ENCODE assay signal across 11 cellular contexts in genomic region chr20:31676534-31677030, GRCh38. TPM values are rescaled to one million over a fixed set of nuclear protein-coding genes. Genes with fewer than 3 reads are reported as not detected.
DNase-seq lines count a peak whose midpoint lies in the region; ATAC-seq and TF ChIP-seq lines count a peak whose summit lies in the region.
"Had no signal": no experiment of that assay in that cellular context is flagged by ENCODE, and none has a peak within 500 bp of the region (broad histone marks: within the 10 kb centered on the region; RNA-seq: fewer than 3 reads in every experiment).

No MANE protein-coding gene starts in this region.

- H3K9me3 ChIP-seq in HEK293 (ENCODE audit: control insufficient read depth, insufficient read depth, low read depth, low read length) (no peaks in the 10 kb centered on the region), WERI-Rb-1 (ENCODE audit: severe bottlenecking) (no peaks in the 10 kb centered on the region), gastroesophageal sphincter (no peaks in the 10 kb centered on the region), spleen (no peaks in the 10 kb centered on the region)

- H3K36me3 ChIP-seq in HEK293 (ENCODE audit: control insufficient read depth in 2 of 2, insufficient read depth in 1 of 2, low read length in 2 of 2) (no peaks in the 10 kb centered on the region), WERI-Rb-1 (peaks cover 86% of the 10 kb centered on the region), gastroesophageal sphincter (peaks cover 0 to 39% of the 10 kb centered on the region in 2 donors), spleen (peaks cover 0 to 61% (median 0%) of the 10 kb centered on the region in 6 donors)

- no peak for ATAC-seq in gastroesophageal sphincter

- intact Hi-C loops in spleen (cut with DNase I; ENCODE audit: low total_unique reads): loop anchor here (5.0 kb wide), 1 partner anchor 36 kb away; no protein-coding TSS in a partner anchor

- TF ChIP-seq CTCF in HEK293 (tag by site-specific recombination; IDR thresholded peaks at IDR 0.05) (no peak), WERI-Rb-1 (IDR thresholded peaks at IDR 0.05; ENCODE audit: low read depth, low read length) (no peak), gastroesophageal sphincter (IDR thresholded peaks at IDR 0.05) (no peak), spleen (IDR thresholded peaks at IDR 0.05 in 8 of 11, conservative IDR thresholded peaks at IDR 0.05 in 3 of 11) (no peak)

- DNase-seq in WERI-Rb-1 (no peak), spleen (no peak), AML-193 (lab: John Stamatoyannopoulos, UW) (no peak), DMS153 treated with DMSO at 0.1 percent for 48 hours (lab: John Stamatoyannopoulos, UW; ENCODE audit: unreplicated experiment) (no peak)
- DNase-seq in stimulated activated CD4-positive, alpha-beta T cell treated with anti-CD3 and anti-CD28 coated beads, Interleukin-15, amount 100 ng/mL, for 24 hours: no peak
- no peak for DNase-seq in stimulated activated CD4-positive, alpha-beta T cell treated with anti-CD3 and anti-CD28 coated beads, Interleukin-1b, Interleukin-23, amount 100 ng/mL, for 48 hours
- DNase-seq: foreskin melanocyte, RPMI8226 had no signal

- no peak for TF ChIP-seq EP300 in gastroesophageal sphincter (IDR thresholded peaks at IDR 0.05)

- H3K27me3 ChIP-seq in WERI-Rb-1 (ENCODE audit: insufficient read depth, low read depth, severe bottlenecking) (no peaks in the 10 kb centered on the region), gastroesophageal sphincter (no peaks in the 10 kb centered on the region), spleen (replicated peaks in 1 of 7) (no peaks in the 10 kb centered on the region)

- CTCF ChIA-PET in HEK293 (lab: Yijun Ruan, JAX): interaction anchor here (0.6 to 4.2 kb wide), 5 partner anchors 11 to 88 kb away, joined by 3 to 38 read pairs (median 5); partner anchors contain the start of gene BCL2L1

- TF ChIP-seq POLR2A in gastroesophageal sphincter (IDR thresholded peaks at IDR 0.05) (no peak), spleen (IDR thresholded peaks at IDR 0.05) (no peak)

- POLR2A ChIA-PET in HEK293 (lab: Yijun Ruan, JAX): interaction anchor here (1.6 kb wide), 1 partner anchor 46 kb away, joined by 3 read pairs; the partner anchor contains the start of gene BCL2L1

- H3K4me3 ChIP-seq in HEK293 (ENCODE audit: low read depth, low read length) (no peak overlapping the region), WERI-Rb-1 (ENCODE audit: low read depth, low read length) (no peak overlapping the region), gastroesophageal sphincter (no peak overlapping the region), spleen (peak overlapping the region in 2 of 8 donors; percentile 41 to 71)

- 84 to 95% methylated on average over 8 of the region's 8 CpGs for WGBS in gastroesophageal sphincter (ENCODE audit: low coverage in 1 of 2), 2 donors
- WGBS in spleen, 5 donors: 82 to 90% (median 84%) methylated on average over 8 of the region's 8 CpGs

- H3K4me1 ChIP-seq in HEK293 (ENCODE audit: control insufficient read depth, insufficient read depth, low read length): peaks cover 7% of the 10 kb centered on the region
- peaks cover 0 to 95% (median 24%) of the 10 kb centered on the region in 3 donors for H3K4me1 ChIP-seq in gastroesophageal sphincter
- H3K4me1 ChIP-seq in spleen: peaks cover 73 to 100% (median 91%) of the 10 kb centered on the region in 6 donors

- H3K27ac ChIP-seq in HEK293 (ENCODE audit: extremely low read depth, low read depth, low read length): no peak overlapping the region
- H3K27ac ChIP-seq in WERI-Rb-1: peak overlapping the region; percentile 66
- peak overlapping the region in 3 of 4 donors; percentile 69 to 74 (median 71) for H3K27ac ChIP-seq in gastroesophageal sphincter
- H3K27ac ChIP-seq in spleen: peak overlapping the region; percentile 70 to 95 (median 84)

TF ChIP-seq in HEK293, 187 proteins besides CTCF, POLR2A, EP300 and RAD21:
- no peak for TF ChIP-seq SP3 (tag by site-specific recombination; IDR thresholded peaks at IDR 0.05)
- 0 out of 2 replicates have a peak, but pooled peaks have one; percentile 40 for TF ChIP-seq KLF17 (tag by site-specific recombination; IDR thresholded peaks at IDR 0.05)
- TF ChIP-seq ZNF510 (tag by site-specific recombination; IDR thresholded peaks at IDR 0.05; ENCODE audit: insufficient replicate concordance): no peak
- TF ChIP-seq YY2 (tag by site-specific recombination; IDR thresholded peaks at IDR 0.05): no peak
- no peak for TF ChIP-seq ZNF350 (tag by site-specific recombination; IDR thresholded peaks at IDR 0.05)
- TF ChIP-seq ZBTB44 (tag by site-specific recombination; IDR thresholded peaks at IDR 0.05): no peak
- TF ChIP-seq KLF1 (tag by site-specific recombination; IDR thresholded peaks at IDR 0.05): 0 out of 2 replicates have a peak, but pooled peaks have one; percentile 28

RNA-seq across cellular contexts. Expression of gene COX4I2, which starts 38.9 kb away (rescaled TPM):
- total RNA-seq in gastroesophageal sphincter (10 to 100 TPM in 2 of 4 donors, 1 to 10 TPM in 1, not detected in 1; 4.6 to 40.9 (median 12.1) TPM), spleen (1 to 10 TPM in 3 of 7 donors, not detected in 4; 1.1 to 1.5 (median 1.5) TPM)
- polyA plus RNA-seq in spleen: 1 to 10 TPM; 1.9 to 4.6 (median 2.0) TPM
- total RNA-seq: pulmonary artery endothelial cell had no signal

RNA-seq across cellular contexts. Expression of gene BCL2L1, which starts 46.1 kb away (rescaled TPM):
- total RNA-seq in gastroesophageal sphincter: 100 to 1,000 TPM in 3 of 4 donors, 10 to 100 TPM in 1; 71.9 to 171 (median 135) TPM
- 100 to 1,000 TPM in 4 of 7 donors, 10 to 100 TPM in 3; 70.2 to 167 (median 107) TPM for total RNA-seq in spleen
- 10 to 100 TPM; 18.7 to 55.5 (median 22.7) TPM for polyA plus RNA-seq in spleen
